Comparison of ENCODE assay signal across 8 cellular contexts in the genomic region with DNA sequence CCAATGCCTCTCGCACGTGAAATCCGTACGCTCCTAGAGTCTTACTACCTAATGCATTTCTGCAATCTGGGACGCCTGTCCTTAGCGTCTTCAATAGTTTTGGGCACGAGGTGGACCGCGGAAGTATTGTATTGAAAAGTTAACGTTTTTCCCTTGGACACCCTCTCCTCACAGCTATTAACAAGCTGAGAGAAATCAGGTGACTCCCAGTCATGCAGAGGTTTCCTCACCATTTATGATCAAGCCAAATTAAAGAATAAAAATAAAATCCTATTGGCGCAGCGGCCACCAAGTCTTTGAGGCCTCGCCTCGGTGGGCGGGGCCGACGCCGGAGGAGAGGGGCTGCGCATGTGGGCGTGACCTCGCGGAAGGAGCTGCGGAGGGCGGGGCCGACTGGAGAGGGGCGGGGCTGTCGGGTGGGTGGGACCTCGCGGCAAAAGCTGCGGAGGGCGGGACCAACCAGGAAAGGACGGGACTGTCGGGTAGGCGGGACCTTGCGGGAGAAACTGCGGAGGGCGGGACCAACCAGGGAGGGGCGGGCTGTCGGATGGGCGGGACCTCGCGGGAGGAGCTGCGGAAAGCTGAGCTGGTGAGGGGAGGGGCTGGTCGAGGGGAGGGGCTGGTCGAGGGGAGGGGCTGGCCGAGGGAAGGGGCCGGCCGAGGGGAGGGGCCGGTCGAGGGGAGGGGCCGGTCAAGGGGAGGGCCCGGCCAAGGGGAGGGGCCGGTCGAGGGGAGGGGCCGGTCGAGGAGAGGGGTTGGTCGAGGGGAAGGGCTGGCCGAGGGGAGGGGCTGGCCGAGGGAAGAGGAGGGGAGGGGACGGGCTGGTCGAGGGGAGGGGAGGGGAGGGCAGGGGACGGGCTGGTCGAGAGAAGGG. TPM values are rescaled to one million over a fixed set of nuclear protein-coding genes. Genes with fewer than 3 reads are reported as not detected.
A peak's percentile ranks its signal among the peaks of the same experiment; 100 is the strongest.
DNase-seq lines count a peak whose midpoint lies in the region; ATAC-seq and TF ChIP-seq lines count a peak whose summit lies in the region.

No MANE protein-coding gene starts in this region.

- H3K4me1 Mint-ChIP-seq in activated T-cell treated with anti-CD3 and anti-CD28 coated beads, Interleukin-2, amount 50 U/mL, for 72 hours (ENCODE audit: low read depth) = peaks cover 44% of the 10 kb centered on the region

- H3K4me1 ChIP-seq in Peyer's patch (peaks cover 0 to 20% (median 4%) of the 10 kb centered on the region in 4 donors), muscle layer of colon (ENCODE audit: insufficient read depth, low read length) (peaks cover 8% of the 10 kb centered on the region)

- in situ Hi-C loops in Caki2 (cut with HindIII; ENCODE audit: low pct_unique_long_range_greater_than_20kb, low sequenced_read_pairs) = no loop called here

- peak overlapping the region; percentile 86 to 91 for H3K4me3 Mint-ChIP-seq in activated T-cell treated with anti-CD3 and anti-CD28 coated beads, Interleukin-2, amount 50 U/mL, for 72 hours

- peaks cover 6 to 9% of the 10 kb centered on the region in 2 donors for H3K36me3 Mint-ChIP-seq in activated T-cell treated with anti-CD3 and anti-CD28 coated beads, Interleukin-2, amount 50 U/mL, for 72 hours (ENCODE audit: insufficient read depth in 2 of 2)

- TF ChIP-seq POLR2A in Peyer's patch (IDR thresholded peaks at IDR 0.05) = no peak

- peak; percentile 86 for DNase-seq in Caki2 (ENCODE audit: low read depth)
- peak; percentile 94 to 96 for DNase-seq in Kasumi-1 (lab: John Stamatoyannopoulos, UW)
- peak; percentile 97 to 100 (median 99) for DNase-seq in Peyer's patch
- peak; percentile 94 to 96 for DNase-seq in activated T-cell treated with anti-CD3 and anti-CD28 coated beads, Interleukin-2, amount 50 U/mL, for 72 hours
- DNase-seq in stimulated activated CD8-positive, alpha-beta memory T cell treated with anti-CD3 and anti-CD28 coated beads, Interleukin-4, amount 100 ng/mL, for 24 hours (ENCODE audit: low read depth) = peak; percentile 91

- no peaks in the 10 kb centered on the region for H3K9me3 ChIP-seq in Peyer's patch
- no peaks in the 10 kb centered on the region for H3K9me3 ChIP-seq in muscle layer of colon (ENCODE audit: low read length)

- peak overlapping the region; percentile 94 to 100 (median 98) for H3K27ac ChIP-seq in Peyer's patch
- H3K27ac ChIP-seq in muscle layer of colon (ENCODE audit: low read depth, low read length) = peak overlapping the region; percentile 78

- H3K27ac Mint-ChIP-seq in activated T-cell treated with anti-CD3 and anti-CD28 coated beads, Interleukin-2, amount 50 U/mL, for 72 hours = peak overlapping the region; percentile 76

- H3K4me3 ChIP-seq in Peyer's patch (peak overlapping the region; percentile 67 to 97 (median 94)), muscle layer of colon (ENCODE audit: low read depth in 1 of 2, low read length in 2 of 2) (peak overlapping the region in 1 of 2 donors; percentile 36)

- ATAC-seq in GM21737 (IDR thresholded peaks at IDR 0.05; ENCODE audit: unreplicated experiment) = peak; percentile 57
- peak; percentile 73 to 76 for ATAC-seq in activated T-cell treated with anti-CD3 and anti-CD28 coated beads, Interleukin-2, amount 50 U/mL, for 72 hours (replicated peaks in 1 of 2)
- ATAC-seq in esophagus mucosa = peak; percentile 89

- H3K9ac ChIP-seq in muscle layer of colon (ENCODE audit: low read length) = no peak overlapping the region

- H3K27me3 Mint-ChIP-seq in activated T-cell treated with anti-CD3 and anti-CD28 coated beads, Interleukin-2, amount 50 U/mL, for 72 hours (ENCODE audit: low read depth) = peaks cover 7% of the 10 kb centered on the region

- H3K36me3 ChIP-seq in Peyer's patch (no peaks in the 10 kb centered on the region), muscle layer of colon (ENCODE audit: insufficient read depth, low read length) (peaks cover 4% of the 10 kb centered on the region)

- no peak for TF ChIP-seq CTCF in Peyer's patch (IDR thresholded peaks at IDR 0.05)

- H3K27me3 ChIP-seq in Peyer's patch (no peaks in the 10 kb centered on the region), muscle layer of colon (ENCODE audit: control insufficient read depth in 1 of 2, insufficient read depth in 2 of 2, low read length in 2 of 2) (no peaks in the 10 kb centered on the region)

- no peaks in the 10 kb centered on the region for H3K9me3 Mint-ChIP-seq in activated T-cell treated with anti-CD3 and anti-CD28 coated beads, Interleukin-2, amount 50 U/mL, for 72 hours

RNA-seq across cellular contexts. Expression of a gene that starts 1.1 kb away (rescaled TPM):
- 63.8 and 73.8 TPM in 2 replicates for total RNA-seq in Caki2 (2014; rRNA removed; shearing (Covaris generic); ENCODE audit: low replicate concordance)
- total RNA-seq in Peyer's patch (100 to 1,000 TPM in 1 of 4 donors, 10 to 100 TPM in 3; 87.6 to 137 (median 91.9) TPM), esophagus mucosa (106 TPM)
- total RNA-seq in activated T-cell treated with anti-CD3 and anti-CD28 coated beads, Interleukin-2, amount 50 U/mL, for 72 hours = 100 to 1,000 TPM; 317 to 370 TPM
